1 cellular context compared by ENCODE assay signal in genomic region chr19:40803857-40804782, GRCh38.
TF ChIP-seq lines count a peak whose summit lies in the region.

No MANE protein-coding gene starts in this region.

TF ChIP-seq in GM23338, 12 proteins besides CTCF, POLR2A, EP300 and RAD21 (continued from another document):
- TF ChIP-seq ZNF462 (CRISPR knock-in tag; IDR thresholded peaks at IDR 0.05) (no peak), STAT1 (IDR thresholded peaks at IDR 0.05; ENCODE audit: unreplicated experiment) (no peak), REST (IDR thresholded peaks at IDR 0.05; ENCODE audit: unreplicated experiment) (no peak), JUNB (IDR thresholded peaks at IDR 0.05; ENCODE audit: unreplicated experiment) (no peak), EZH2phosphoT487 (IDR thresholded peaks at IDR 0.05; ENCODE audit: unreplicated experiment) (no peak)
